In the genomic region with DNA sequence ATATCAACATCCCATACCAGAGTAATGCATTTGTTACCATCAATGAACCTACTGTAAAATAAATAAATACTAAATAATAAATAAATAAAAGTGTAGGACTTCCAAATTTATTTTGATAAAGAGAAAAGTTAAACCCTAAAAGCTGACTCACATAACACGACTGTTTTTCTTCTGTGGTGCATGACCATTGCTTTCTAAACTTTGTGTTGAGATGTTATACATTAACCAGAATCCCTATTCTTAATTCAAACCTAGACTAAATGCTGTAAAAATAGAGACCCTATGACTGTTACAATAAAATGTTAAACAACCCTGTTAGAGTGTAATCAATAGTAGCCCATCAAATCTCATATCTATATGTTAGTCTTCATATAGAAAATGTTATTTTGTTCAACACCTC, we compare ENCODE assay signal across 1 cellular context.
TF ChIP-seq lines count a peak whose summit lies in the region.

No MANE protein-coding gene starts in this region.

TF ChIP-seq in GM12878, 131 proteins besides CTCF, POLR2A, EP300 and RAD21:
- TF ChIP-seq, protein P1, sequence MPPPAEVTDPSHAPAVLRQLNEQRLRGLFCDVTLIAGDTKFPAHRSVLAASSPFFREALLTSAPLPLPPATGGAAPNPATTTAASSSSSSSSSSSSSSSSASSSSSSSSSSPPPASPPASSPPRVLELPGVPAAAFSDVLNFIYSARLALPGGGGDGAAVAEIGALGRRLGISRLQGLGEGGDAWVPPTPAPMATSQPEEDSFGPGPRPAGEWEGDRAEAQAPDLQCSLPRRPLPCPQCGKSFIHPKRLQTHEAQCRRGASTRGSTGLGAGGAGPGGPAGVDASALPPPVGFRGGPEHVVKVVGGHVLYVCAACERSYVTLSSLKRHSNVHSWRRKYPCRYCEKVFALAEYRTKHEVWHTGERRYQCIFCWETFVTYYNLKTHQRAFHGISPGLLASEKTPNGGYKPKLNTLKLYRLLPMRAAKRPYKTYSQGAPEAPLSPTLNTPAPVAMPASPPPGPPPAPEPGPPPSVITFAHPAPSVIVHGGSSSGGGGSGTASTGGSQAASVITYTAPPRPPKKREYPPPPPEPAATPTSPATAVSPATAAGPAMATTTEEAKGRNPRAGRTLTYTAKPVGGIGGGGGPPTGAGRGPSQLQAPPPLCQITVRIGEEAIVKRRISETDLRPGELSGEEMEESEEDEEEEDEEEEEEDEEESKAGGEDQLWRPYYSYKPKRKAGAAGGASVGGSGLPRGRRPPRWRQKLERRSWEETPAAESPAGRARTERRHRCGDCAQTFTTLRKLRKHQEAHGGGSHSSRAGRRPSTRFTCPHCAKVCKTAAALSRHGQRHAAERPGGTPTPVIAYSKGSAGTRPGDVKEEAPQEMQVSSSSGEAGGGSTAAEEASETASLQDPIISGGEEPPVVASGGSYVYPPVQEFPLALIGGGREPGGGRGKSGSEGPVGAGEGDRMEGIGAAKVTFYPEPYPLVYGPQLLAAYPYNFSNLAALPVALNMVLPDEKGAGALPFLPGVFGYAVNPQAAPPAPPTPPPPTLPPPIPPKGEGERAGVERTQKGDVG (CRISPR knock-in tag; IDR thresholded peaks at IDR 0.05) = no peak
- TF ChIP-seq BRCA1 (IDR thresholded peaks at IDR 0.05; ENCODE audit: low read depth, low read length) = no peak
- TF ChIP-seq, protein P2, sequence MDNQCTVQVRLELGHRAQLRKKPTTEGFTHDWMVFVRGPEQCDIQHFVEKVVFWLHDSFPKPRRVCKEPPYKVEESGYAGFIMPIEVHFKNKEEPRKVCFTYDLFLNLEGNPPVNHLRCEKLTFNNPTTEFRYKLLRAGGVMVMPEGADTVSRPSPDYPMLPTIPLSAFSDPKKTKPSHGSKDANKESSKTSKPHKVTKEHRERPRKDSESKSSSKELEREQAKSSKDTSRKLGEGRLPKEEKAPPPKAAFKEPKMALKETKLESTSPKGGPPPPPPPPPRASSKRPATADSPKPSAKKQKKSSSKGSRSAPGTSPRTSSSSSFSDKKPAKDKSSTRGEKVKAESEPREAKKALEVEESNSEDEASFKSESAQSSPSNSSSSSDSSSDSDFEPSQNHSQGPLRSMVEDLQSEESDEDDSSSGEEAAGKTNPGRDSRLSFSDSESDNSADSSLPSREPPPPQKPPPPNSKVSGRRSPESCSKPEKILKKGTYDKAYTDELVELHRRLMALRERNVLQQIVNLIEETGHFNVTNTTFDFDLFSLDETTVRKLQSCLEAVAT (IDR thresholded peaks at IDR 0.05) = no peak
- TF ChIP-seq ZNF622 (IDR thresholded peaks at IDR 0.05) = no peak
- no peak for TF ChIP-seq TAF1 (IDR thresholded peaks at IDR 0.05; ENCODE audit: borderline replicate concordance, low read depth, low read length)
- TF ChIP-seq NR2C2 (IDR thresholded peaks at IDR 0.05; ENCODE audit: borderline replicate concordance, control insufficient read depth, insufficient read length, low read depth) = no peak
- TF ChIP-seq HCFC1 (IDR thresholded peaks at IDR 0.05; ENCODE audit: low read length) = no peak
- TF ChIP-seq RFX5 (IDR thresholded peaks at IDR 0.05; ENCODE audit: low read depth, low read length) = no peak
- TF ChIP-seq CEBPB (IDR thresholded peaks at IDR 0.05; ENCODE audit: borderline replicate concordance in 1 of 2, low read depth in 2 of 2, low read length in 2 of 2) = no peak
- TF ChIP-seq SMARCA5 (IDR thresholded peaks at IDR 0.05) = no peak
